In genomic region chr6:20826378-20826777, GRCh38 we compare ENCODE assay signal across 12 cellular contexts.
DNase-seq lines count a peak whose midpoint lies in the region; ATAC-seq and TF ChIP-seq lines count a peak whose summit lies in the region.
"Had no signal": no experiment of that assay in that cellular context is flagged by ENCODE, and none has a peak within 500 bp of the region (broad histone marks: within the 10 kb centered on the region; RNA-seq: fewer than 3 reads in every experiment).

No MANE protein-coding gene starts in this region.

- TF ChIP-seq CTCF in HFF-Myc (IDR thresholded peaks at IDR 0.05; ENCODE audit: low read depth, low read length, missing control alignments) (no peak), astrocyte of the spinal cord (IDR thresholded peaks at IDR 0.05; ENCODE audit: low read depth, low read length) (no peak), left lung (IDR thresholded peaks at IDR 0.05) (no peak)

- no peaks in the 10 kb centered on the region for H3K9me3 ChIP-seq in left lung

- CTCF ChIA-PET in HEK293T (lab: Yijun Ruan, JAX), result no interaction called here

- H3K4me1 ChIP-seq in ACC112 (ENCODE audit: control insufficient read depth, insufficient read depth, low read length, unreplicated experiment) (peaks cover 25% of the 10 kb centered on the region), left lung (no peaks in the 10 kb centered on the region)

- no peak overlapping the region for H2AFZ ChIP-seq in ACC112 (ENCODE audit: low read length, unreplicated experiment)

- DNase-seq in HFF-Myc (ENCODE audit: extremely low read depth, low read depth) (peak; percentile 17), astrocyte of the spinal cord (ENCODE audit: low read depth, low spot score) (peak; percentile 54), glomerular endothelial cell (ENCODE audit: extremely low read depth, low read depth, low spot score) (peak; percentile 18), GDM1 (lab: John Stamatoyannopoulos, UW) (no peak), left lung (no peak), HEK293T (ENCODE audit: extremely low spot score) (no peak)
- DNase-seq: activated T-cell treated with anti-CD3 and anti-CD28 coated beads, Interleukin-2, amount 50 U/mL, for 4 hours; NCI-H1694; substantia nigra had no signal

- no peaks in the 10 kb centered on the region for H3K79me2 ChIP-seq in ACC112 (ENCODE audit: control insufficient read depth, insufficient read depth, low read length, unreplicated experiment)

- POLR2A ChIA-PET in HEK293T (lab: Yijun Ruan, JAX), result interaction anchor here (0.7 kb wide), 1 partner anchor 18 kb away, joined by 3 read pairs; no protein-coding TSS in a partner anchor

- in situ Hi-C loops in astrocyte of the spinal cord (cut with HindIII; ENCODE audit: low sequenced_read_pairs), result no loop called here

- peak overlapping the region; percentile 68 for H3K27ac ChIP-seq in ACC112 (ENCODE audit: low read depth, low read length)
- peak overlapping the region in 1 of 2 donors; percentile 33 for H3K27ac ChIP-seq in left lung
- H3K27ac ChIP-seq: cardiac muscle cell had no signal

- H3K4me3 ChIP-seq in ACC112 (ENCODE audit: low read depth, low read length), result peak overlapping the region; percentile 27
- no peak overlapping the region for H3K4me3 ChIP-seq in HFF-Myc (replicated peaks; ENCODE audit: low read depth, low read length)
- no peak overlapping the region for H3K4me3 ChIP-seq in astrocyte of the spinal cord (ENCODE audit: low read depth, low read length)
- no peak overlapping the region for H3K4me3 ChIP-seq in left lung
- H3K4me3 ChIP-seq: cardiac muscle cell had no signal

- intact Hi-C loops in left lung (cut with DNase I), result no loop called here

- ATAC-seq in left lung, result no peak
- ATAC-seq in HG03139 (IDR thresholded peaks at IDR 0.05; ENCODE audit: unreplicated experiment), result no peak
- ATAC-seq: activated T-cell treated with anti-CD3 and anti-CD28 coated beads, Interleukin-2, amount 50 U/mL, for 4 hours had no signal

- H3K36me3 ChIP-seq in ACC112 (ENCODE audit: insufficient read depth, low read length), result no peaks in the 10 kb centered on the region
- peaks cover 0 to 4% of the 10 kb centered on the region in 2 donors for H3K36me3 ChIP-seq in left lung
- H3K36me3 ChIP-seq: cardiac muscle cell had no signal

- H3K27me3 ChIP-seq in ACC112 (ENCODE audit: insufficient read depth, low read length), result no peaks in the 10 kb centered on the region
- H3K27me3 ChIP-seq in left lung, result no peaks in the 10 kb centered on the region
- H3K27me3 ChIP-seq: cardiac muscle cell had no signal

TF ChIP-seq in HEK293T, 16 proteins besides CTCF, POLR2A, EP300 and RAD21:
- TF ChIP-seq PKNOX1 (IDR thresholded peaks at IDR 0.05), result no peak
- TF ChIP-seq NFRKB (IDR thresholded peaks at IDR 0.05), result no peak
- TF ChIP-seq ELF4 (IDR thresholded peaks at IDR 0.05), result no peak
- TF ChIP-seq TARDBP (IDR thresholded peaks at IDR 0.05), result no peak
- TF ChIP-seq HDGF (IDR thresholded peaks at IDR 0.05; ENCODE audit: borderline replicate concordance), result no peak
- no peak for TF ChIP-seq FOXA1 (IDR thresholded peaks at IDR 0.05)
- TF ChIP-seq SP1 (IDR thresholded peaks at IDR 0.05), result no peak
- TF ChIP-seq CTBP1 (IDR thresholded peaks at IDR 0.05; ENCODE audit: borderline replicate concordance), result no peak
- TF ChIP-seq ARNT (IDR thresholded peaks at IDR 0.05), result no peak
- no peak for TF ChIP-seq SUZ12 (IDR thresholded peaks at IDR 0.05)
- no peak for TF ChIP-seq LEF1 (IDR thresholded peaks at IDR 0.05; ENCODE audit: borderline replicate concordance)

Comparison
In these comparisons a context has a peak if more than half of its experiments do, and no peak if none do; other contexts are left out.
1. DNase-seq: peak in HFF-Myc (single experiment), astrocyte of the spinal cord (single experiment) and glomerular endothelial cell (single experiment); none in GDM1 (single experiment), left lung (0 of 2) and HEK293T (single experiment).